In the genomic region with DNA sequence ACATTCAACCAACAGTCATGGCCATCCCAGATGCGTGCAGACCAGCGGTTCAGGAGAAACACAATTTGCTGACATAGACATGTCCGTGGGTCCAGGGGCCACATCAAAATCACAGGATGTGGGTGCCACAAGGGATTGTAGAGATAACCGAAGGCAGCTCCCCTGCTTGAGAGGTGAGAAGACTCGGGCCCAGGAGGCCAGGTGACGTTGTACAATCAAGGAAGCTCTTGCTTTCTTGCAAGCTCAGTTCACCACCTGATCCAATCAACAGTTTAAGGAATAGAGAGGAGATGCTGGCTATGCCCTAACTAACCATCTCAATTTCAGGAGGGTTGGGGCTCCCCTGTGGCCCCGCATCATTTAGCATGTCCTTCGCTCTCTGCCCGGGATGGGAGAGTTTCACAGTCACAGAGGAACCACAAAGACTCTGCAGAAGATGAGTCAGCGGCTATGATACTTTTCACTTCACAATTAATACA, we compare ENCODE assay signal across 11 cellular contexts. TPM values are rescaled to one million over a fixed set of nuclear protein-coding genes. Genes with fewer than 3 reads are reported as not detected.
DNase-seq lines count a peak whose midpoint lies in the region; ATAC-seq and TF ChIP-seq lines count a peak whose summit lies in the region.
"Had no signal": no experiment of that assay in that cellular context is flagged by ENCODE, and none has a peak within 500 bp of the region (broad histone marks: within the 10 kb centered on the region; RNA-seq: fewer than 3 reads in every experiment).

No MANE protein-coding gene starts in this region.

- peaks cover 59% of the 10 kb centered on the region for H3K36me3 ChIP-seq in CD8-positive, alpha-beta T cell (ENCODE audit: insufficient read depth, low read length)
- H3K36me3 ChIP-seq: brain microvascular endothelial cell had no signal

- CTCF ChIA-PET in CD8-positive, alpha-beta T cell (lab: Charles Lee) = interaction anchor here (0.9 to 5.4 kb wide), 8 partner anchors 14 to 85 kb away, joined by 3 to 28 read pairs (median 4); a partner anchor contains a TSS

- TF ChIP-seq CTCF in CD8-positive, alpha-beta T cell (IDR thresholded peaks at IDR 0.05) = no peak

- peak overlapping the region; percentile 91 for H3K27ac Mint-ChIP-seq in CD8-positive, alpha-beta T cell
- H3K27ac Mint-ChIP-seq in activated naive CD4-positive, alpha-beta T cell treated with anti-CD3 and anti-CD28 coated beads, Interleukin-2, amount 50 U/mL, for 72 hours = peak overlapping the region; percentile 57 to 84

- H3K36me3 Mint-ChIP-seq in CD8-positive, alpha-beta T cell = peaks cover 90% of the 10 kb centered on the region
- peaks cover 33 to 88% of the 10 kb centered on the region in 2 donors for H3K36me3 Mint-ChIP-seq in activated naive CD4-positive, alpha-beta T cell treated with anti-CD3 and anti-CD28 coated beads, Interleukin-2, amount 50 U/mL, for 72 hours
- H3K36me3 Mint-ChIP-seq: naive B cell had no signal

- peak overlapping the region; percentile 67 for H3K4me3 Mint-ChIP-seq in CD8-positive, alpha-beta T cell

- H3K9me3 ChIP-seq in CD8-positive, alpha-beta T cell (ENCODE audit: low read length) = no peaks in the 10 kb centered on the region

- H3K4me1 ChIP-seq in CD8-positive, alpha-beta T cell (ENCODE audit: insufficient read depth, low read length) = peaks cover 76% of the 10 kb centered on the region

- H3K27me3 ChIP-seq in CD8-positive, alpha-beta T cell (ENCODE audit: insufficient read depth, low read length) = no peaks in the 10 kb centered on the region
- H3K27me3 ChIP-seq: brain microvascular endothelial cell had no signal

- H3K4me1 Mint-ChIP-seq in CD8-positive, alpha-beta T cell (ENCODE audit: low read depth) = peaks cover 88% of the 10 kb centered on the region

- POLR2A ChIA-PET in CD8-positive, alpha-beta T cell (lab: Charles Lee) = interaction anchor here (0.9 to 7.8 kb wide), 7 partner anchors 12 to 31 kb away, joined by 3 to 155 read pairs (median 4); a partner anchor contains a TSS

- H3K27me3 Mint-ChIP-seq in CD8-positive, alpha-beta T cell (ENCODE audit: low read depth) = no peaks in the 10 kb centered on the region

- H3K4me3 ChIP-seq in CD8-positive, alpha-beta T cell (ENCODE audit: low read depth, low read length) = no peak overlapping the region

- peak in 5 of 7 experiments; percentile 22 to 67 (median 53) for DNase-seq in CD8-positive, alpha-beta T cell
- DNase-seq in KG1 (lab: John Stamatoyannopoulos, UW) (peak; percentile 10), NCI-H2196 (lab: John Stamatoyannopoulos, UW; ENCODE audit: unreplicated experiment) (no peak), C1 segment of cervical spinal cord (lab: John Stamatoyannopoulos, UW) (no peak), GF-D8 (lab: John Stamatoyannopoulos, UW) (no peak), AG20443 (ENCODE audit: low spot score) (no peak)
- peak; percentile 58 to 75 for DNase-seq in activated naive CD4-positive, alpha-beta T cell treated with anti-CD3 and anti-CD28 coated beads, Interleukin-2, amount 50 U/mL, for 72 hours (ENCODE audit: low spot score in 2 of 2)
- DNase-seq: brain microvascular endothelial cell, naive B cell, NCI-H1694 treated with DMSO at 0.1 percent for 48 hours had no signal

- no peak overlapping the region for H3K27ac ChIP-seq in CD8-positive, alpha-beta T cell (ENCODE audit: low read depth, low read length)
- H3K27ac ChIP-seq: brain microvascular endothelial cell had no signal

- H3K9me3 Mint-ChIP-seq in CD8-positive, alpha-beta T cell = no peaks in the 10 kb centered on the region
- H3K9me3 Mint-ChIP-seq in activated naive CD4-positive, alpha-beta T cell treated with anti-CD3 and anti-CD28 coated beads, Interleukin-2, amount 50 U/mL, for 72 hours = peaks cover 0 to 9% of the 10 kb centered on the region in 2 donors

- intact Hi-C loops in CD8-positive, alpha-beta T cell (cut with DNase I, micrococcal nuclease) = loop anchor here in 1 of 2 experiments (1.0 to 10.0 kb wide), 3 partner anchors 8 to 358 kb away; no protein-coding TSS in a partner anchor

- peak; percentile 41 for ATAC-seq in CD8-positive, alpha-beta T cell
- ATAC-seq in GM21360 (IDR thresholded peaks at IDR 0.05; ENCODE audit: unreplicated experiment) = peak; percentile 52
- peak; percentile 69 to 72 for ATAC-seq in activated naive CD4-positive, alpha-beta T cell treated with anti-CD3 and anti-CD28 coated beads, Interleukin-2, amount 50 U/mL, for 72 hours

RNA-seq across cellular contexts. Expression of a gene that starts 19.5 kb away (rescaled TPM):
- 10 to 100 TPM; 62.9 to 63.4 TPM for total RNA-seq in CD8-positive, alpha-beta T cell
- 10 to 100 TPM; 13.0 to 51.9 TPM for total RNA-seq in activated naive CD4-positive, alpha-beta T cell treated with anti-CD3 and anti-CD28 coated beads, Interleukin-2, amount 50 U/mL, for 72 hours

RNA-seq across cellular contexts. Expression of a gene that starts 27.4 kb away (rescaled TPM):
- total RNA-seq in CD8-positive, alpha-beta T cell = 1 to 10 TPM; 1.2 TPM
- 10 to 100 TPM in 1 of 2 donors, 1 to 10 TPM in 1; 9.8 to 68.6 TPM for total RNA-seq in activated naive CD4-positive, alpha-beta T cell treated with anti-CD3 and anti-CD28 coated beads, Interleukin-2, amount 50 U/mL, for 72 hours

RNA-seq across cellular contexts. Expression of a gene that starts 56.9 kb away (rescaled TPM):
- not detected for total RNA-seq in CD8-positive, alpha-beta T cell
- total RNA-seq in activated naive CD4-positive, alpha-beta T cell treated with anti-CD3 and anti-CD28 coated beads, Interleukin-2, amount 50 U/mL, for 72 hours = not detected

Comparison
In these comparisons a context has a peak if more than half of its experiments do, and no peak if none do; other contexts are left out.
1. DNase-seq: peak in CD8-positive, alpha-beta T cell (5 of 7), KG1 (single experiment) and activated naive CD4-positive, alpha-beta T cell treated with anti-CD3 and anti-CD28 coated beads, Interleukin-2, amount 50 U/mL, for 72 hours (2 of 2); none in NCI-H2196 (single experiment), C1 segment of cervical spinal cord (0 of 14), GF-D8 (single experiment) and AG20443 (single experiment).
2. RNA of a gene that starts 27.4 kb away (total RNA-seq): 9.8 to 68.6 TPM in activated naive CD4-positive, alpha-beta T cell treated with anti-CD3 and anti-CD28 coated beads, Interleukin-2, amount 50 U/mL, for 72 hours; 1.2 TPM in CD8-positive, alpha-beta T cell; every median in the first group is over 4 times any median in the second.
3. Peak in every context shown above with its lines, with median percentiles within 50 percentile points of each other: ATAC-seq.